Comparison of ENCODE assay signal across 22 cellular contexts in genomic region chr10:59350558-59350957, GRCh38. TPM values are rescaled to one million over a fixed set of nuclear protein-coding genes. Genes with fewer than 3 reads are reported as not detected.
"Had no signal": no experiment of that assay in that cellular context is flagged by ENCODE, and none has a peak within 500 bp of the region (broad histone marks: within the 10 kb centered on the region; RNA-seq: fewer than 3 reads in every experiment).

No MANE protein-coding gene starts in this region.

- H3K4me3 ChIP-seq: gastrocnemius medialis, lower lobe of right lung, ovary, right lobe of liver, suprapubic skin, thyroid gland had no signal

- H3K27ac ChIP-seq: epithelial cell of prostate, lower lobe of right lung, ovary, right lobe of liver, suprapubic skin, thyroid gland had no signal

- H3K36me3 ChIP-seq: ovary, right lobe of liver, thyroid gland had no signal

- H3K9me3 ChIP-seq: gastrocnemius medialis, lower lobe of right lung, ovary, right lobe of liver, suprapubic skin, thyroid gland had no signal

- ATAC-seq: esophagus mucosa; gastrocnemius medialis; left ventricle myocardium superior; lower lobe of right lung; natural killer cell; right lobe of liver; stimulated activated naive B cell treated with anti-CD40 and anti-IgM and Interleukin-4, amounts not matched to agents 10 μg/mL and 1 μg/mL and 100 μg/mL, for 72 hours had no signal

- DNase-seq: effector CD8-positive, alpha-beta T cell; endodermal cell; foreskin fibroblast; gastrocnemius medialis; head of caudate nucleus; left ventricle myocardium superior; lower lobe of right lung; natural killer cell; occipital lobe; ovary; posterior cingulate gyrus; retina; right lobe of liver; small intestine; stimulated activated CD4-positive, alpha-beta T cell treated with anti-CD3 and anti-CD28 coated beads, Interleukin-15, amount 100 ng/mL, for 24 hours; stimulated activated CD4-positive, alpha-beta T cell treated with anti-CD3 and anti-CD28 coated beads, Interleukin-2, amount 100 ng/mL, for 48 hours; stimulated activated naive B cell treated with anti-CD40 and anti-IgM and Interleukin-4, amounts not matched to agents 10 μg/mL and 1 μg/mL and 100 μg/mL, for 72 hours; thyroid gland had no signal

- H3K27me3 ChIP-seq: gastrocnemius medialis, ovary, right lobe of liver, suprapubic skin, thyroid gland had no signal

- H3K4me1 ChIP-seq: lower lobe of right lung, right lobe of liver, suprapubic skin had no signal

RNA-seq across cellular contexts. Expression of gene FAM13C, which starts 11.8 kb away (rescaled TPM):
- total RNA-seq: mononuclear cell, natural killer cell had no signal
